In genomic region chr2:233358335-233358734, GRCh38 we compare ENCODE assay signal across 15 cellular contexts. TPM values are rescaled to one million over a fixed set of nuclear protein-coding genes. Genes with fewer than 3 reads are reported as not detected.
DNase-seq lines count a peak whose midpoint lies in the region; ATAC-seq and TF ChIP-seq lines count a peak whose summit lies in the region.
"Had no signal": no experiment of that assay in that cellular context is flagged by ENCODE, and none has a peak within 500 bp of the region (broad histone marks: within the 10 kb centered on the region; RNA-seq: fewer than 3 reads in every experiment).

No MANE protein-coding gene starts in this region.

- H3K4me3 ChIP-seq in GM06990 (replicated peaks; ENCODE audit: low read depth, low read length) = peak overlapping the region; percentile 52
- H3K4me3 ChIP-seq: uterus had no signal

- H3K36me3 Mint-ChIP-seq in activated naive CD8-positive, alpha-beta T cell treated with anti-CD3 and anti-CD28 coated beads, Interleukin-2, amount 10 ng/mL, durations not matched to agents 7 days and 5 days = peaks cover 41% of the 10 kb centered on the region
- H3K36me3 Mint-ChIP-seq in stimulated activated memory B cell treated with anti-CD40 and anti-IgM and Interleukin-4, amounts not matched to agents 10 μg/mL and 1 μg/mL and 100 μg/mL, for 72 hours = peaks cover 29% of the 10 kb centered on the region

- H3K36me3 ChIP-seq in GM06990 (ENCODE audit: control insufficient read depth, insufficient read depth, low read length) = no peaks in the 10 kb centered on the region; the same call in 1 of the 2 replicates
- H3K36me3 ChIP-seq: uterus had no signal

- H3K4me1 Mint-ChIP-seq in activated naive CD8-positive, alpha-beta T cell treated with anti-CD3 and anti-CD28 coated beads, Interleukin-2, amount 10 ng/mL, durations not matched to agents 7 days and 5 days = peaks cover 50% of the 10 kb centered on the region
- H3K4me1 Mint-ChIP-seq in stimulated activated memory B cell treated with anti-CD40 and anti-IgM and Interleukin-4, amounts not matched to agents 10 μg/mL and 1 μg/mL and 100 μg/mL, for 72 hours = peaks cover 73% of the 10 kb centered on the region

- no peaks in the 10 kb centered on the region for H3K27me3 ChIP-seq in GM06990 (replicated peaks; ENCODE audit: control insufficient read depth, insufficient read depth, low read length)
- H3K27me3 ChIP-seq: heart right ventricle, uterus had no signal

- H3K27ac Mint-ChIP-seq in activated naive CD8-positive, alpha-beta T cell treated with anti-CD3 and anti-CD28 coated beads, Interleukin-2, amount 10 ng/mL, durations not matched to agents 7 days and 5 days = no peak overlapping the region
- peak overlapping the region; percentile 60 for H3K27ac Mint-ChIP-seq in stimulated activated memory B cell treated with anti-CD40 and anti-IgM and Interleukin-4, amounts not matched to agents 10 μg/mL and 1 μg/mL and 100 μg/mL, for 72 hours
- H3K27ac Mint-ChIP-seq: activated naive CD4-positive, alpha-beta T cell treated with anti-CD3 and anti-CD28 coated beads, Interleukin-2, amount 50 U/mL, for 72 hours had no signal

- H3K9me3 Mint-ChIP-seq in activated naive CD8-positive, alpha-beta T cell treated with anti-CD3 and anti-CD28 coated beads, Interleukin-2, amount 10 ng/mL, durations not matched to agents 7 days and 5 days = no peaks in the 10 kb centered on the region
- H3K9me3 Mint-ChIP-seq in stimulated activated memory B cell treated with anti-CD40 and anti-IgM and Interleukin-4, amounts not matched to agents 10 μg/mL and 1 μg/mL and 100 μg/mL, for 72 hours = peaks cover 3% of the 10 kb centered on the region
- H3K9me3 Mint-ChIP-seq: activated naive CD4-positive, alpha-beta T cell treated with anti-CD3 and anti-CD28 coated beads, Interleukin-2, amount 50 U/mL, for 72 hours had no signal

- H3K4me3 Mint-ChIP-seq in activated naive CD8-positive, alpha-beta T cell treated with anti-CD3 and anti-CD28 coated beads, Interleukin-2, amount 10 ng/mL, durations not matched to agents 7 days and 5 days = peak overlapping the region; percentile 46
- H3K4me3 Mint-ChIP-seq in stimulated activated memory B cell treated with anti-CD40 and anti-IgM and Interleukin-4, amounts not matched to agents 10 μg/mL and 1 μg/mL and 100 μg/mL, for 72 hours = peak overlapping the region; percentile 59

- H3K27me3 Mint-ChIP-seq in activated naive CD8-positive, alpha-beta T cell treated with anti-CD3 and anti-CD28 coated beads, Interleukin-2, amount 10 ng/mL, durations not matched to agents 7 days and 5 days = no peaks in the 10 kb centered on the region
- H3K27me3 Mint-ChIP-seq in stimulated activated memory B cell treated with anti-CD40 and anti-IgM and Interleukin-4, amounts not matched to agents 10 μg/mL and 1 μg/mL and 100 μg/mL, for 72 hours = no peaks in the 10 kb centered on the region

- POLR2A ChIA-PET in activated naive CD8-positive, alpha-beta T cell treated with anti-CD3 and anti-CD28 coated beads, Interleukin-2, amount 10 ng/mL, durations not matched to agents 7 days and 5 days (lab: Charles Lee) = interaction anchor here (0.6 to 2.8 kb wide), 5 partner anchors 27 to 90 kb away, joined by 3 to 14 read pairs (median 7); no protein-coding TSS in a partner anchor

- DNase-seq in GM06990 (ENCODE audit: extremely low read depth, insufficient read length) = no peak
- DNase-seq in MV-4-11 (lab: John Stamatoyannopoulos, UW) = peak; percentile 70
- DNase-seq in activated naive CD8-positive, alpha-beta T cell treated with anti-CD3 and anti-CD28 coated beads, Interleukin-2, amount 10 ng/mL, durations not matched to agents 7 days and 5 days = no peak
- DNase-seq in NCI-H187 (lab: John Stamatoyannopoulos, UW) = no peak
- DNase-seq: heart right ventricle, NCI-H82, SHP77 treated with DMSO at 0.1 percent for 48 hours, uterus had no signal

- TF ChIP-seq CTCF in GM06990 (IDR thresholded peaks at IDR 0.05; ENCODE audit: insufficient read depth, low read length, poor library complexity, severe bottlenecking) = no peak

- no peak for ATAC-seq in activated naive CD8-positive, alpha-beta T cell treated with anti-CD3 and anti-CD28 coated beads, Interleukin-2, amount 10 ng/mL, durations not matched to agents 7 days and 5 days (ENCODE audit: low read depth)
- no peak for ATAC-seq in stimulated activated memory B cell treated with anti-CD40 and anti-IgM and Interleukin-4, amounts not matched to agents 10 μg/mL and 1 μg/mL and 100 μg/mL, for 72 hours
- ATAC-seq in GM21717 (IDR thresholded peaks at IDR 0.05; ENCODE audit: unreplicated experiment) (no peak), HG03571 (IDR thresholded peaks at IDR 0.05; ENCODE audit: unreplicated experiment) (no peak)
- ATAC-seq: HCT116, heart right ventricle had no signal

RNA-seq across cellular contexts. Expression of gene DGKD, which starts 4.0 kb away (rescaled TPM):
- 100 to 1,000 TPM; 114 to 132 TPM for total RNA-seq in activated naive CD8-positive, alpha-beta T cell treated with anti-CD3 and anti-CD28 coated beads, Interleukin-2, amount 10 ng/mL, durations not matched to agents 7 days and 5 days

RNA-seq across cellular contexts. Expression of gene SAG, which starts 50.7 kb away (rescaled TPM):
- total RNA-seq in activated naive CD8-positive, alpha-beta T cell treated with anti-CD3 and anti-CD28 coated beads, Interleukin-2, amount 10 ng/mL, durations not matched to agents 7 days and 5 days = under 1 TPM in 1 of 2 experiments, not detected in 1; 0.45 TPM
- total RNA-seq: cerebellum, heart right ventricle, mucosa of gallbladder had no signal
